Comparison of ENCODE assay signal across 26 cellular contexts in the genomic region with DNA sequence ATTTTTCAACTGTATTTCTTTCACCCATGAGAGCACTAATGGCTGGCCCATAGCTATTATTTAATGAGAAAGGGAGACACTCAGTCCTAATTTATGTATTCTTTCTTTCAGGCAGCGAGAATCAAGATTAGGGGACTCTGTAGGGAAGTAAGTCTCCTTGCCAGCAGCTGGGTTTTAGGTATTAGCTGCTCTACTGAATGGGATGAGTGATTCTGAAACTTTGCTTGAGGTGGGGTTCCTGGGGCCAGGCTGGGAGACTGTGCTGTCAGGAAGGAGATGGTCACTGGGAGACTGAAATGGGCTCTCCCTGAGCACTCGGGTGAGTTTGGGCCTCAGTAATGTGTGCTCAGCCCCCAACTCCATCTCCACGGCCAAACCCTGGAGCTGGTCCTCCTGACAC.
DNase-seq lines count a peak whose midpoint lies in the region; ATAC-seq, FAIRE-seq and TF ChIP-seq lines count a peak whose summit lies in the region.
"Had no signal": no experiment of that assay in that cellular context is flagged by ENCODE, and none has a peak within 500 bp of the region (broad histone marks: within the 10 kb centered on the region; RNA-seq: fewer than 3 reads in every experiment).

No MANE protein-coding gene starts in this region.

- intact Hi-C loops in GM12878 (cut with micrococcal nuclease; ENCODE audit: unreplicated experiment), result no loop called here
- intact Hi-C loops in ovary (cut with DNase I), result no loop called here

- no peak for FAIRE-seq in GM12878 (lab: Jason Lieb, UNC)
- FAIRE-seq: A549, G401.6, GM12891, GM18507, GM19239, H54 had no signal

- no TSS peak for BruUV-seq in GM12878 (replicated peaks; lab: Mats Ljungman, UMichigan)

- H3K4me3 ChIP-seq in GM12878 (no peak overlapping the region), ovary (no peak overlapping the region), GM23338 (no peak overlapping the region)
- H3K4me3 ChIP-seq: A549; BLaER1 treated with 17β-estradiol and CSF1 and Interleukin-3, amounts not matched to agents 10 nM and 100 nM; HAP-1 had no signal

- H3K4me1 Mint-ChIP-seq in stimulated activated effector memory CD8-positive, alpha-beta T cell treated with anti-CD3 and anti-CD28 coated beads, Interleukin-12 subunit alpha, Interleukin-12 subunit beta, amount 100 ng/mL, for 72 hours, result no peaks in the 10 kb centered on the region
- no peaks in the 10 kb centered on the region for H3K4me1 Mint-ChIP-seq in GM23338
- H3K4me1 Mint-ChIP-seq: CD14-positive monocyte; CD8-positive, alpha-beta memory T cell had no signal

- H3K27me3 ChIP-seq in GM12878 (replicated peaks in 1 of 2; ENCODE audit: control insufficient read depth in 2 of 2, insufficient read depth in 2 of 2, low read length in 1 of 2) (no peaks in the 10 kb centered on the region; a peak in 1 of 4 replicates), ovary (no peaks in the 10 kb centered on the region), GM23338 (ENCODE audit: insufficient read depth) (no peaks in the 10 kb centered on the region)
- H3K27me3 ChIP-seq: BE2C; BLaER1 treated with 17β-estradiol and CSF1 and Interleukin-3, amounts not matched to agents 10 nM and 100 nM had no signal

- TF ChIP-seq EP300 in GM12878 (IDR thresholded peaks at IDR 0.05; ENCODE audit: borderline replicate concordance in 1 of 2, control insufficient read depth in 1 of 2, low read depth in 2 of 2, low read length in 2 of 2) (no peak), ovary (IDR thresholded peaks at IDR 0.05) (no peak)

- no peaks in the 10 kb centered on the region for H3K9me3 Mint-ChIP-seq in stimulated activated effector memory CD8-positive, alpha-beta T cell treated with anti-CD3 and anti-CD28 coated beads, Interleukin-12 subunit alpha, Interleukin-12 subunit beta, amount 100 ng/mL, for 72 hours
- H3K9me3 Mint-ChIP-seq in GM23338, result no peaks in the 10 kb centered on the region; the same call in 2 of the 3 replicates
- H3K9me3 Mint-ChIP-seq: CD4-positive, alpha-beta T cell; HFFc6 had no signal

- peaks cover 6% of the 10 kb centered on the region for H3K27me3 Mint-ChIP-seq in GM23338 (ENCODE audit: insufficient read depth, low read depth, poor library complexity)

- no peaks in the 10 kb centered on the region for H3K79me2 ChIP-seq in GM12878 (ENCODE audit: control insufficient read depth, insufficient read depth, low read length)
- H3K79me2 ChIP-seq in GM23338 (replicated peaks; ENCODE audit: insufficient read depth), result no peaks in the 10 kb centered on the region

- SMC1A ChIA-PET in GM12878 (lab: Charles Lee; ENCODE audit: uncharacterized antibody, unreplicated experiment), result interaction anchor here (1.3 to 2.5 kb wide), 3 partner anchors 11 to 16 kb away, joined by 5 to 11 read pairs (median 9); no protein-coding TSS in a partner anchor

- H3K9me3 ChIP-seq in GM12878 (replicated peaks; ENCODE audit: control insufficient read depth, insufficient read depth, low read length) (no peaks in the 10 kb centered on the region; the same call in 2 of the 3 replicates), ovary (no peaks in the 10 kb centered on the region)
- H3K9me3 ChIP-seq: A549; BE2C; BLaER1 treated with 17β-estradiol and CSF1 and Interleukin-3, amounts not matched to agents 10 nM and 100 nM; HAP-1 had no signal

- POLR2A ChIA-PET in GM12878 (lab: Charles Lee), result no interaction called here

- H3F3A ChIP-seq in GM23338 (replicated peaks; ENCODE audit: low read depth), result no peaks in the 10 kb centered on the region

- H2AFZ ChIP-seq in GM12878 (ENCODE audit: control insufficient read depth, low read depth, low read length), result no peak overlapping the region
- no peak overlapping the region for H2AFZ ChIP-seq in GM23338

- no peaks in the 10 kb centered on the region for H4K20me1 ChIP-seq in GM12878 (ENCODE audit: control insufficient read depth, insufficient read depth)
- no peaks in the 10 kb centered on the region for H4K20me1 ChIP-seq in GM23338 (replicated peaks; ENCODE audit: insufficient read depth)
- H4K20me1 ChIP-seq: BLaER1 treated with 17β-estradiol and CSF1 and Interleukin-3, amounts not matched to agents 10 nM and 100 nM had no signal

- in situ Hi-C loops in GM12878 (cut with MboI), result no loop called here

- ATAC-seq in GM18502 (IDR thresholded peaks at IDR 0.05; ENCODE audit: poor library complexity, unreplicated experiment) (peak; percentile 52), GM19463 (IDR thresholded peaks at IDR 0.05; ENCODE audit: unreplicated experiment) (peak; percentile 78), GM12878 (peak; percentile 72), GM23338 (no peak)
- ATAC-seq in stimulated activated effector memory CD8-positive, alpha-beta T cell treated with anti-CD3 and anti-CD28 coated beads, Interleukin-12 subunit alpha, Interleukin-12 subunit beta, amount 100 ng/mL, for 72 hours, result peak; percentile 25
- ATAC-seq: A549 had no signal

- no peaks in the 10 kb centered on the region for H3K36me3 ChIP-seq in GM12878 (ENCODE audit: control insufficient read depth in 2 of 2, insufficient read depth in 2 of 2, low read length in 1 of 2)
- no peaks in the 10 kb centered on the region for H3K36me3 ChIP-seq in ovary
- H3K36me3 ChIP-seq in GM23338 (ENCODE audit: insufficient read depth), result no peaks in the 10 kb centered on the region
- H3K36me3 ChIP-seq: BE2C; BLaER1 treated with 17β-estradiol and CSF1 and Interleukin-3, amounts not matched to agents 10 nM and 100 nM; HAP-1 had no signal

- TF ChIP-seq POLR2A in GM12878 (IDR thresholded peaks at IDR 0.05; ENCODE audit: low read depth, low read length), result no peak
- TF ChIP-seq POLR2A in ovary (IDR thresholded peaks at IDR 0.05), result no peak

- no peak overlapping the region for H3K27ac Mint-ChIP-seq in stimulated activated effector memory CD8-positive, alpha-beta T cell treated with anti-CD3 and anti-CD28 coated beads, Interleukin-12 subunit alpha, Interleukin-12 subunit beta, amount 100 ng/mL, for 72 hours
- H3K27ac Mint-ChIP-seq in GM23338, result no peak overlapping the region
- H3K27ac Mint-ChIP-seq: CD14-positive monocyte; CD4-positive, alpha-beta T cell; CD8-positive, alpha-beta memory T cell; HFFc6 had no signal

- H3K4me1 ChIP-seq in GM12878 (ENCODE audit: control insufficient read depth, insufficient read depth, low read length), result no peaks in the 10 kb centered on the region
- H3K4me1 ChIP-seq in ovary (ENCODE audit: insufficient read depth), result no peaks in the 10 kb centered on the region
- no peaks in the 10 kb centered on the region for H3K4me1 ChIP-seq in GM23338 (ENCODE audit: insufficient read depth)
- H3K4me1 ChIP-seq: A549, BE2C, HAP-1 had no signal

- CTCF ChIA-PET in GM12878 (lab: Yijun Ruan, JAX), result interaction anchor here (1.0 to 1.1 kb wide), 3 partner anchors 26 to 194 kb away, joined by 3 read pairs; no protein-coding TSS in a partner anchor

- H3K27ac ChIP-seq in GM12878 (ENCODE audit: control insufficient read depth, insufficient read depth) (no peak overlapping the region), ovary (no peak overlapping the region), GM23338 (ENCODE audit: low read depth) (no peak overlapping the region)
- H3K27ac ChIP-seq: A549; BLaER1 treated with 17β-estradiol and CSF1 and Interleukin-3, amounts not matched to agents 10 nM and 100 nM had no signal

- RAD21 ChIA-PET in GM12878 (lab: Charles Lee; ENCODE audit: unreplicated experiment), result no interaction called here

- no peak for DNase-seq in GM12878 (ENCODE audit: low read depth, low spot score)
- no peak for DNase-seq in stimulated activated effector memory CD8-positive, alpha-beta T cell treated with anti-CD3 and anti-CD28 coated beads, Interleukin-12 subunit alpha, Interleukin-12 subunit beta, amount 100 ng/mL, for 72 hours (ENCODE audit: low spot score in 2 of 2)
- DNase-seq in ovary, result no peak
- DNase-seq in GM23338 (ENCODE audit: low spot score), result no peak
- DNase-seq in activated CD4-positive, alpha-beta T cell treated with anti-CD3 and anti-CD28 coated beads for 1 hour, result no peak
- DNase-seq: 8988T; ACHN; AML-193; BE2C; CD4-positive, alpha-beta T cell; CD8-positive, alpha-beta memory T cell; DMS153; DND-41; GOT3; HFFc6 had no signal

- no peak overlapping the region for H3K4me2 ChIP-seq in GM12878 (ENCODE audit: control insufficient read depth, insufficient read depth)
- no peak overlapping the region for H3K4me2 ChIP-seq in GM23338
- H3K4me2 ChIP-seq: A549; BLaER1 treated with 17β-estradiol and CSF1 and Interleukin-3, amounts not matched to agents 10 nM and 100 nM had no signal

- H3K36me3 Mint-ChIP-seq in stimulated activated effector memory CD8-positive, alpha-beta T cell treated with anti-CD3 and anti-CD28 coated beads, Interleukin-12 subunit alpha, Interleukin-12 subunit beta, amount 100 ng/mL, for 72 hours, result no peaks in the 10 kb centered on the region
- H3K36me3 Mint-ChIP-seq in GM23338 (ENCODE audit: low read depth), result no peaks in the 10 kb centered on the region
- H3K36me3 Mint-ChIP-seq: CD14-positive monocyte had no signal

- H3K9ac ChIP-seq in GM12878 (ENCODE audit: control insufficient read depth, insufficient read depth, low read length), result no peak overlapping the region
- H3K9ac ChIP-seq: BLaER1 treated with 17β-estradiol and CSF1 and Interleukin-3, amounts not matched to agents 10 nM and 100 nM had no signal

- no peak overlapping the region for H3K4me3 Mint-ChIP-seq in stimulated activated effector memory CD8-positive, alpha-beta T cell treated with anti-CD3 and anti-CD28 coated beads, Interleukin-12 subunit alpha, Interleukin-12 subunit beta, amount 100 ng/mL, for 72 hours
- H3K4me3 Mint-ChIP-seq in GM23338, result no peak overlapping the region
- H3K4me3 Mint-ChIP-seq: CD14-positive monocyte; CD4-positive, alpha-beta T cell; CD8-positive, alpha-beta memory T cell; HFFc6 had no signal

- TF ChIP-seq RAD21 in GM12878 (IDR thresholded peaks at IDR 0.05; ENCODE audit: insufficient read depth, low read depth, low read length), result no peak

- peaks cover 17% of the 10 kb centered on the region for H3K9me2 ChIP-seq in GM23338 (ENCODE audit: insufficient read depth)

- no peak for TF ChIP-seq CTCF in GM12878 (IDR thresholded peaks at IDR 0.05 in 2 of 3, conservative IDR thresholded peaks at IDR 0.05 in 1 of 3; ENCODE audit: control insufficient read depth in 2 of 3, extremely low read depth in 1 of 3, insufficient read depth in 1 of 3, low read depth in 3 of 3, low read length in 3 of 3)
- no peak for TF ChIP-seq CTCF in ovary (IDR thresholded peaks at IDR 0.05)
- no peak for TF ChIP-seq CTCF in GM23338 (conservative IDR thresholded peaks at IDR 0.05; ENCODE audit: low read depth in 2 of 2)

- 0% methylated on average over 3 of the region's 3 CpGs for WGBS in GM12878 (ENCODE audit: insufficient coverage, insufficient replicate concordance, low lambda C conversion rate, missing lambda C conversion rate)
- WGBS in ovary, 3 donors, result 28 to 31% (median 28%) methylated on average over 3 of the region's 3 CpGs

TF ChIP-seq in GM12878, 131 proteins besides CTCF, POLR2A, EP300 and RAD21 (continues in another document):
- TF ChIP-seq JUNB (IDR thresholded peaks at IDR 0.05), result peak; percentile 20; the same call in 1 of the 2 replicates

TF ChIP-seq in GM23338, 12 proteins besides CTCF, POLR2A, EP300 and RAD21:
- TF ChIP-seq CREB1 (CRISPR knock-in tag; IDR thresholded peaks at IDR 0.05; ENCODE audit: low read depth), result no peak
